Comparison of ENCODE assay signal across 7 cellular contexts in the genomic region with DNA sequence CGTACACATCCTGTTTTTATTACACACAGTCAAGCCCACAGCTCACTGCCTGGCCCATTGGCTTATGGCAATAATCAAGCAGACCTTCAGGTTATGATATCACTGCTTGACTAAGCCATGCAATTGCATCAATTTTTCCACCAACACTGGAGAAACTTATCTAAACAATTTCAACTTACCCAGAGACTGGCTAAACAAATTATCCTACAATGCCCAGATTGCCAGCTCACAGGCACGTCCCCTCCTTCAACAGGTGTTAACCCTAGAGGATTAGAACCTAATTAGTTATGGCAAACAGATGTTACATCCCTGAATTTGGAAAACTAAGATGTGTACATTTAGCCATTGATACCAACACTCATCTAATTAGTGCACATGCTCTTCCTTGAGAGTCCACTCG.
DNase-seq lines count a peak whose midpoint lies in the region; FAIRE-seq and TF ChIP-seq lines count a peak whose summit lies in the region.
"Not testable (repeated sequence)": the region's sequence is repeated elsewhere in the genome, so short reads cannot be mapped to it uniquely, and the experiment has no call there.

No MANE protein-coding gene starts in this region.

- not testable (repeated sequence) for H3K4ac ChIP-seq in H1 (replicated peaks; ENCODE audit: insufficient read length, low read depth, low read length)

- not testable (repeated sequence) for TF ChIP-seq EP300 in H1 (IDR thresholded peaks at IDR 0.05; ENCODE audit: borderline replicate concordance in 1 of 2, low read depth in 2 of 2, low read length in 2 of 2)

- H3K23ac ChIP-seq in H1 (ENCODE audit: insufficient read length), result not testable (repeated sequence)

- H3K27me3 ChIP-seq in SJCRH30; H1 (replicated peaks in 1 of 4; ENCODE audit: control insufficient read depth in 3 of 4, extremely low read depth in 1 of 4, insufficient read depth in 3 of 4, low read length in 3 of 4): not testable (repeated sequence)

- H3K56ac ChIP-seq in H1 (replicated peaks; ENCODE audit: insufficient read length, low read depth, low read length), result not testable (repeated sequence)

- DNase-seq in NCI-H1105 treated with DMSO at 0.1 percent for 48 hours (lab: John Stamatoyannopoulos, UW) (peak; percentile 26), NCI-H524 (lab: John Stamatoyannopoulos, UW) (peak; percentile 77 to 95), NCI-H748 (lab: John Stamatoyannopoulos, UW; ENCODE audit: unreplicated experiment) (peak; percentile 8), NCI-H82 treated with DMSO at 0.1 percent for 48 hours (lab: John Stamatoyannopoulos, UW; ENCODE audit: unreplicated experiment) (peak; percentile 2), SJCRH30 (peak; percentile 52 to 76), fibroblast of mammary gland (ENCODE audit: low read depth) (peak; percentile 30)
- not testable (repeated sequence) for DNase-seq in H1 (ENCODE audit: low read depth in 1 of 2, low spot score in 2 of 2)

- 92% methylated on average over 3 of the region's 3 CpGs; no CpG with 5 or more reads in 1 of the 2 experiments for WGBS in H1 (ENCODE audit: extremely low coverage in 1 of 2, insufficient coverage in 1 of 2, insufficient read length in 1 of 2, insufficient replicate concordance in 2 of 2, low coverage in 1 of 2, low lambda C conversion rate in 2 of 2, missing lambda C conversion rate in 1 of 2), 2 experiments

- POLR2A ChIA-PET in H1 (lab: Charles Lee; ENCODE audit: partially characterized antibody), result interaction anchor here (0.6 kb wide), 1 partner anchor 696 kb away, joined by 3 read pairs; no protein-coding TSS in a partner anchor

- H2BK120ac ChIP-seq in H1 (replicated peaks; ENCODE audit: low read depth, low read length), result not testable (repeated sequence)

- not testable (repeated sequence) for H3K9ac ChIP-seq in H1 (replicated peaks in 1 of 4; ENCODE audit: extremely low read depth in 1 of 4, low read depth in 3 of 4, low read length in 3 of 4)

- H2BK5ac ChIP-seq in H1 (ENCODE audit: low read depth, low read length), result not testable (repeated sequence)

- not testable (repeated sequence) for H3K36me3 ChIP-seq in SJCRH30
- peaks cover 0 to 13% (median 2%) of the 10 kb centered on the region in 4 experiments; a peak in 4 of 8 replicates for H3K36me3 ChIP-seq in H1 (ENCODE audit: control insufficient read depth in 2 of 4, insufficient read depth in 4 of 4, low read length in 3 of 4)

- not testable (repeated sequence) for H3K79me1 ChIP-seq in H1 (ENCODE audit: low read depth, low read length)

- not testable (repeated sequence) for H3K79me2 ChIP-seq in H1 (ENCODE audit: control insufficient read depth in 1 of 2, insufficient read depth in 2 of 2, low read length in 2 of 2)

- H3K4me1 ChIP-seq in SJCRH30 (peaks cover 36% of the 10 kb centered on the region), H1 (replicated peaks in 1 of 4; ENCODE audit: control insufficient read depth in 3 of 4, insufficient read depth in 4 of 4, low read length in 3 of 4) (peaks cover 6 to 27% (median 18%) of the 10 kb centered on the region in 4 experiments)

- H3K4me2 ChIP-seq in H1 (ENCODE audit: insufficient read depth in 1 of 2, low read depth in 2 of 2, low read length in 2 of 2), result not testable (repeated sequence)

- TF ChIP-seq POLR2A in H1 (IDR thresholded peaks at IDR 0.05; ENCODE audit: control extremely low read depth in 1 of 2, low read depth in 2 of 2, low read length in 2 of 2), result not testable (repeated sequence)

- not testable (repeated sequence) for H2BK20ac ChIP-seq in H1 (ENCODE audit: low read length)

- not testable (repeated sequence) for FAIRE-seq in H1 (lab: Jason Lieb, UNC)

- not testable (repeated sequence) for H2BK15ac ChIP-seq in H1 (ENCODE audit: low read length)

- H3K27ac ChIP-seq in SJCRH30, result peak overlapping the region; percentile 69
- not testable (repeated sequence) for H3K27ac ChIP-seq in H1 (ENCODE audit: low read depth, low read length)

- CTCF ChIA-PET in H1 (lab: Charles Lee; ENCODE audit: partially characterized antibody), result not testable (repeated sequence)

- H3K4me3 ChIP-seq in SJCRH30; H1 (ENCODE audit: extremely low read depth in 1 of 4, insufficient read depth in 2 of 4, low read depth in 3 of 4, low read length in 4 of 4); fibroblast of mammary gland (ENCODE audit: control insufficient read depth, low read depth, low read length): not testable (repeated sequence)

- not testable (repeated sequence) for H4K20me1 ChIP-seq in H1 (replicated peaks in 1 of 2; ENCODE audit: control insufficient read depth in 1 of 2, insufficient read depth in 2 of 2, low read length in 2 of 2)

- not testable (repeated sequence) for H3K18ac ChIP-seq in H1 (ENCODE audit: extremely low read depth, low read length)

- not testable (repeated sequence) for H2BK12ac ChIP-seq in H1 (ENCODE audit: low read depth, low read length)

- H2AFZ ChIP-seq in H1 (ENCODE audit: low read length), result not testable (repeated sequence)

- H4K5ac ChIP-seq in H1 (ENCODE audit: insufficient read length, low read depth, low read length), result not testable (repeated sequence)

- not testable (repeated sequence) for H3K14ac ChIP-seq in H1 (ENCODE audit: insufficient read length)

- H3K9me3 ChIP-seq in SJCRH30 (replicated peaks), result peaks cover 16% of the 10 kb centered on the region
- H3K9me3 ChIP-seq in H1 (ENCODE audit: insufficient read depth in 2 of 2, low read depth in 1 of 2, low read length in 1 of 2), result peaks cover 17 to 35% of the 10 kb centered on the region in 2 experiments

- not testable (repeated sequence) for H4K8ac ChIP-seq in H1 (ENCODE audit: extremely low read depth, insufficient read depth, low read length)

- peak overlapping the region; percentile 33; the same call in 1 of the 2 replicates for H2AK5ac ChIP-seq in H1 (ENCODE audit: low read depth, low read length)

- H4K91ac ChIP-seq in H1 (replicated peaks; ENCODE audit: insufficient read length, low read length), result not testable (repeated sequence)

- TF ChIP-seq CTCF in H1 (IDR thresholded peaks at IDR 0.05; ENCODE audit: control extremely low read depth in 1 of 3, insufficient read depth in 1 of 3, low read depth in 1 of 3, low read length in 3 of 3); fibroblast of mammary gland (conservative IDR thresholded peaks at IDR 0.05; ENCODE audit: control insufficient read depth, insufficient read depth, low read depth, low read length): not testable (repeated sequence)

- not testable (repeated sequence) for H3K23me2 ChIP-seq in H1 (ENCODE audit: low read depth, low read length)

- TF ChIP-seq RAD21 in H1 (IDR thresholded peaks at IDR 0.05 in 1 of 2, conservative IDR thresholded peaks at IDR 0.05 in 1 of 2; ENCODE audit: low read depth in 2 of 2, low read length in 2 of 2), result not testable (repeated sequence)
